In genomic region chr11:95542868-95543551, GRCh38 we compare ENCODE assay signal across 1 cellular context.
A peak's percentile ranks its signal among the peaks of the same experiment; 100 is the strongest.
TF ChIP-seq lines count a peak whose summit lies in the region.

No MANE protein-coding gene starts in this region.

TF ChIP-seq in K562, 482 proteins besides CTCF, POLR2A, EP300 and RAD21 (continued from another document and continues in another):
- TF ChIP-seq, protein P1, sequence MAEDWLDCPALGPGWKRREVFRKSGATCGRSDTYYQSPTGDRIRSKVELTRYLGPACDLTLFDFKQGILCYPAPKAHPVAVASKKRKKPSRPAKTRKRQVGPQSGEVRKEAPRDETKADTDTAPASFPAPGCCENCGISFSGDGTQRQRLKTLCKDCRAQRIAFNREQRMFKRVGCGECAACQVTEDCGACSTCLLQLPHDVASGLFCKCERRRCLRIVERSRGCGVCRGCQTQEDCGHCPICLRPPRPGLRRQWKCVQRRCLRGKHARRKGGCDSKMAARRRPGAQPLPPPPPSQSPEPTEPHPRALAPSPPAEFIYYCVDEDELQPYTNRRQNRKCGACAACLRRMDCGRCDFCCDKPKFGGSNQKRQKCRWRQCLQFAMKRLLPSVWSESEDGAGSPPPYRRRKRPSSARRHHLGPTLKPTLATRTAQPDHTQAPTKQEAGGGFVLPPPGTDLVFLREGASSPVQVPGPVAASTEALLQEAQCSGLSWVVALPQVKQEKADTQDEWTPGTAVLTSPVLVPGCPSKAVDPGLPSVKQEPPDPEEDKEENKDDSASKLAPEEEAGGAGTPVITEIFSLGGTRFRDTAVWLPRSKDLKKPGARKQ (CRISPR knock-in tag; IDR thresholded peaks at IDR 0.05) = no peak
- TF ChIP-seq RBM17 (IDR thresholded peaks at IDR 0.05; ENCODE audit: borderline replicate concordance, low read depth, low read length) = no peak
- TF ChIP-seq ZNF639 (CRISPR knock-in tag; conservative IDR thresholded peaks at IDR 0.05 in 1 of 2, IDR thresholded peaks at IDR 0.05 in 1 of 2) = peak in 1 of 2 experiments; percentile 71; a peak in 1 of 4 replicates
- TF ChIP-seq MTA3 (IDR thresholded peaks at IDR 0.05; ENCODE audit: borderline replicate concordance) = peak; percentile 62; the same call in 1 of the 2 replicates
- TF ChIP-seq NRF1 (conservative IDR thresholded peaks at IDR 0.05 in 1 of 2, IDR thresholded peaks at IDR 0.05 in 1 of 2) = no peak
- TF ChIP-seq ATF4 (CRISPR knock-in tag; IDR thresholded peaks at IDR 0.05) = peak; percentile 69; the same call in 1 of the 2 replicates
- no peak for TF ChIP-seq SIN3B (IDR thresholded peaks at IDR 0.05; ENCODE audit: low read depth)
- TF ChIP-seq, protein P2, sequence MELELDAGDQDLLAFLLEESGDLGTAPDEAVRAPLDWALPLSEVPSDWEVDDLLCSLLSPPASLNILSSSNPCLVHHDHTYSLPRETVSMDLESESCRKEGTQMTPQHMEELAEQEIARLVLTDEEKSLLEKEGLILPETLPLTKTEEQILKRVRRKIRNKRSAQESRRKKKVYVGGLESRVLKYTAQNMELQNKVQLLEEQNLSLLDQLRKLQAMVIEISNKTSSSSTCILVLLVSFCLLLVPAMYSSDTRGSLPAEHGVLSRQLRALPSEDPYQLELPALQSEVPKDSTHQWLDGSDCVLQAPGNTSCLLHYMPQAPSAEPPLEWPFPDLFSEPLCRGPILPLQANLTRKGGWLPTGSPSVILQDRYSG (tag; conservative IDR thresholded peaks at IDR 0.05; ENCODE audit: low read depth) = peak; percentile 70
- TF ChIP-seq ZNF57 (CRISPR knock-in tag; IDR thresholded peaks at IDR 0.05) = no peak
- no peak for TF ChIP-seq ZNF253 (CRISPR knock-in tag; conservative IDR thresholded peaks at IDR 0.05)
- peak; percentile 64 for TF ChIP-seq ZNF592 (IDR thresholded peaks at IDR 0.05)
- TF ChIP-seq L3MBTL2 (IDR thresholded peaks at IDR 0.05) = no peak
- TF ChIP-seq BRD4 (IDR thresholded peaks at IDR 0.05) = no peak
- no peak for TF ChIP-seq ZC3H11A (IDR thresholded peaks at IDR 0.05; ENCODE audit: low read depth, low read length)
- TF ChIP-seq CREB3L1 (IDR thresholded peaks at IDR 0.05; ENCODE audit: borderline replicate concordance, low read depth) = peak; percentile 53; the same call in 1 of the 2 replicates
- TF ChIP-seq ESRRB (CRISPR knock-in tag; IDR thresholded peaks at IDR 0.05; ENCODE audit: borderline replicate concordance) = no peak
- TF ChIP-seq, protein P3, sequence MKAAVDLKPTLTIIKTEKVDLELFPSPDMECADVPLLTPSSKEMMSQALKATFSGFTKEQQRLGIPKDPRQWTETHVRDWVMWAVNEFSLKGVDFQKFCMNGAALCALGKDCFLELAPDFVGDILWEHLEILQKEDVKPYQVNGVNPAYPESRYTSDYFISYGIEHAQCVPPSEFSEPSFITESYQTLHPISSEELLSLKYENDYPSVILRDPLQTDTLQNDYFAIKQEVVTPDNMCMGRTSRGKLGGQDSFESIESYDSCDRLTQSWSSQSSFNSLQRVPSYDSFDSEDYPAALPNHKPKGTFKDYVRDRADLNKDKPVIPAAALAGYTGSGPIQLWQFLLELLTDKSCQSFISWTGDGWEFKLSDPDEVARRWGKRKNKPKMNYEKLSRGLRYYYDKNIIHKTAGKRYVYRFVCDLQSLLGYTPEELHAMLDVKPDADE (conservative IDR thresholded peaks at IDR 0.05; ENCODE audit: control insufficient read depth, low read depth, low read length) = no peak
- no peak for TF ChIP-seq ZFP1 (CRISPR knock-in tag; IDR thresholded peaks at IDR 0.05)
- no peak for TF ChIP-seq NUFIP1 (IDR thresholded peaks at IDR 0.05; ENCODE audit: partially characterized antibody)
- no peak for TF ChIP-seq EWSR1 (IDR thresholded peaks at IDR 0.05; ENCODE audit: borderline replicate concordance, low read depth, partially characterized antibody)
- TF ChIP-seq, protein P4, sequence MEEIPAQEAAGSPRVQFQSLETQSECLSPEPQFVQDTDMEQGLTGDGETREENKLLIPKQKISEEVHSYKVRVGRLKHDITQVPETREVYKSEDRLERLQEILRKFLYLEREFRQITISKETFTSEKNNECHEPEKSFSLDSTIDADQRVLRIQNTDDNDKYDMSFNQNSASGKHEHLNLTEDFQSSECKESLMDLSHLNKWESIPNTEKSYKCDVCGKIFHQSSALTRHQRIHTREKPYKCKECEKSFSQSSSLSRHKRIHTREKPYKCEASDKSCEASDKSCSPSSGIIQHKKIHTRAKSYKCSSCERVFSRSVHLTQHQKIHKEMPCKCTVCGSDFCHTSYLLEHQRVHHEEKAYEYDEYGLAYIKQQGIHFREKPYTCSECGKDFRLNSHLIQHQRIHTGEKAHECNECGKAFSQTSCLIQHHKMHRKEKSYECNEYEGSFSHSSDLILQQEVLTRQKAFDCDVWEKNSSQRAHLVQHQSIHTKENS (CRISPR knock-in tag; IDR thresholded peaks at IDR 0.05) = no peak
- TF ChIP-seq CCNT2 (IDR thresholded peaks at IDR 0.05; ENCODE audit: borderline replicate concordance, extremely low read depth, insufficient read length, low read depth, low read length) = peak; percentile 92
- no peak for TF ChIP-seq SMAD1 (IDR thresholded peaks at IDR 0.05; ENCODE audit: low read depth, low read length, partially characterized antibody)
- TF ChIP-seq DMBX1 (CRISPR knock-in tag; IDR thresholded peaks at IDR 0.05; ENCODE audit: borderline replicate concordance) = peak; percentile 70
- no peak for TF ChIP-seq CBX8 (IDR thresholded peaks at IDR 0.05; ENCODE audit: borderline replicate concordance, extremely low read depth, low read depth, low read length, poor library complexity, severe bottlenecking)
- TF ChIP-seq SMARCA4 (IDR thresholded peaks at IDR 0.05) = peak; percentile 98
- TF ChIP-seq OTX1 (CRISPR knock-in tag; IDR thresholded peaks at IDR 0.05) = 0 out of 2 replicates have a peak, but pooled peaks have one; percentile 44
- TF ChIP-seq TCF7 (IDR thresholded peaks at IDR 0.05; ENCODE audit: borderline replicate concordance) = no peak
- TF ChIP-seq RBM15 (IDR thresholded peaks at IDR 0.05; ENCODE audit: insufficient read depth, low read length) = no peak
- TF ChIP-seq CUX1 (CRISPR knock-in tag; IDR thresholded peaks at IDR 0.05) = peak; percentile 67; the same call in 1 of the 2 replicates
- TF ChIP-seq MAFK (IDR thresholded peaks at IDR 0.05; ENCODE audit: low read length) = peak; percentile 87
- no peak for TF ChIP-seq ZBTB43 (CRISPR knock-in tag; IDR thresholded peaks at IDR 0.05)
- no peak for TF ChIP-seq ELK3 (CRISPR knock-in tag; IDR thresholded peaks at IDR 0.05)
- TF ChIP-seq GTF2E2 (tag; IDR thresholded peaks at IDR 0.05) = no peak
- TF ChIP-seq JUN (IDR thresholded peaks at IDR 0.05; ENCODE audit: borderline replicate concordance, low read depth, low read length) = peak; percentile 77
- TF ChIP-seq JUN (CRISPR knock-in tag; IDR thresholded peaks at IDR 0.05; ENCODE audit: borderline replicate concordance) = no peak
- TF ChIP-seq ZNF830 (CRISPR knock-in tag; IDR thresholded peaks at IDR 0.05) = peak; percentile 22; the same call in 1 of the 2 replicates
- no peak for TF ChIP-seq CSDE1 (IDR thresholded peaks at IDR 0.05)
